In genomic region chr1:163398980-163399379, GRCh38 we compare ENCODE assay signal across 17 cellular contexts.
DNase-seq lines count a peak whose midpoint lies in the region; ATAC-seq and TF ChIP-seq lines count a peak whose summit lies in the region.
"Had no signal": no experiment of that assay in that cellular context is flagged by ENCODE, and none has a peak within 500 bp of the region (broad histone marks: within the 10 kb centered on the region; RNA-seq: fewer than 3 reads in every experiment).

No MANE protein-coding gene starts in this region.

- no peak overlapping the region for H4K5ac ChIP-seq in mesendoderm (ENCODE audit: low read length)

- peaks cover 5% of the 10 kb centered on the region for H3K27me3 Mint-ChIP-seq in GM23338 (ENCODE audit: insufficient read depth, low read depth, poor library complexity)

- DNase-seq in GM23338 (ENCODE audit: low spot score), result no peak
- peak; percentile 52 for DNase-seq in NCI-H1092 treated with DMSO at 0.1 percent for 48 hours (lab: John Stamatoyannopoulos, UW)
- no peak for DNase-seq in mesendoderm
- DNase-seq in T-helper 9 cell, result no peak
- no peak for DNase-seq in SIG-M5 treated with dmso at 0.1 percent for 504 hours (lab: John Stamatoyannopoulos, UW; ENCODE audit: unreplicated experiment)
- DNase-seq: 8988T; ACHN; Calu3; CD4-positive, CD25-positive, alpha-beta regulatory T cell; DMS79; IMR-90 had no signal

- H3K23ac ChIP-seq in mesendoderm (ENCODE audit: low read length), result peak overlapping the region; percentile 3

- H3K27ac ChIP-seq in GM23338 (ENCODE audit: low read depth), result peak overlapping the region; percentile 92; the same call in 1 of the 2 replicates
- peak overlapping the region; percentile 29 for H3K27ac ChIP-seq in cingulate gyrus (ENCODE audit: low read depth, low read length)
- no peak overlapping the region for H3K27ac ChIP-seq in mesendoderm (ENCODE audit: low read depth, low read length)
- H3K27ac ChIP-seq: BLaER1 treated with 17β-estradiol and CSF1 and Interleukin-3, amounts not matched to agents 10 nM and 100 nM had no signal

- H3K9ac ChIP-seq in mesendoderm (ENCODE audit: low read length), result no peak overlapping the region
- H3K9ac ChIP-seq: BLaER1 treated with 17β-estradiol and CSF1 and Interleukin-3, amounts not matched to agents 10 nM and 100 nM had no signal

- no peak overlapping the region for H3K56ac ChIP-seq in mesendoderm (ENCODE audit: low read length)

- H3K27me3 ChIP-seq in GM23338 (ENCODE audit: insufficient read depth) (no peaks in the 10 kb centered on the region), mesendoderm (ENCODE audit: insufficient read depth, low read length, poor library complexity) (no peaks in the 10 kb centered on the region)
- H3K27me3 ChIP-seq: BLaER1 treated with 17β-estradiol and CSF1 and Interleukin-3, amounts not matched to agents 10 nM and 100 nM had no signal

- H3K36me3 ChIP-seq in GM23338 (ENCODE audit: insufficient read depth) (no peaks in the 10 kb centered on the region; the same call in 1 of the 2 replicates), mesendoderm (ENCODE audit: control insufficient read depth, insufficient read depth, low read length) (no peaks in the 10 kb centered on the region)
- H3K36me3 ChIP-seq: BLaER1 treated with 17β-estradiol and CSF1 and Interleukin-3, amounts not matched to agents 10 nM and 100 nM had no signal

- no peak overlapping the region for H2BK120ac ChIP-seq in mesendoderm (ENCODE audit: low read depth, low read length)

- peaks cover 37% of the 10 kb centered on the region for H3K4me1 Mint-ChIP-seq in GM23338
- H3K4me1 Mint-ChIP-seq: CD4-positive, CD25-positive, alpha-beta regulatory T cell had no signal

- peak overlapping the region; percentile 60; the same call in 1 of the 2 replicates for H2AFZ ChIP-seq in GM23338

- H4K20me1 ChIP-seq in GM23338 (replicated peaks; ENCODE audit: insufficient read depth), result no peaks in the 10 kb centered on the region
- H4K20me1 ChIP-seq: BLaER1 treated with 17β-estradiol and CSF1 and Interleukin-3, amounts not matched to agents 10 nM and 100 nM had no signal

- no peaks in the 10 kb centered on the region for H3K79me1 ChIP-seq in mesendoderm (ENCODE audit: low read length)

- H3K4me3 ChIP-seq in GM23338, result no peak overlapping the region
- H3K4me3 ChIP-seq in mesendoderm (ENCODE audit: low read length), result no peak overlapping the region
- H3K4me3 ChIP-seq: BLaER1 treated with 17β-estradiol and CSF1 and Interleukin-3, amounts not matched to agents 10 nM and 100 nM; GM12878 had no signal

- no peak for TF ChIP-seq CTCF in GM23338 (conservative IDR thresholded peaks at IDR 0.05; ENCODE audit: low read depth in 2 of 2)

- H3K4me1 ChIP-seq in GM23338 (ENCODE audit: insufficient read depth), result peaks cover 33% of the 10 kb centered on the region
- H3K4me1 ChIP-seq in mesendoderm (ENCODE audit: control insufficient read depth, low read depth, low read length), result no peaks in the 10 kb centered on the region

- H4K8ac ChIP-seq in mesendoderm (ENCODE audit: low read depth, low read length), result no peak overlapping the region

- peaks cover under 1% of the 10 kb centered on the region; the same call in 2 of the 3 replicates for H3K36me3 Mint-ChIP-seq in GM23338 (ENCODE audit: low read depth)
- H3K36me3 Mint-ChIP-seq: CD4-positive, CD25-positive, alpha-beta regulatory T cell had no signal

- H3K79me2 ChIP-seq in GM23338 (replicated peaks; ENCODE audit: insufficient read depth) (no peaks in the 10 kb centered on the region), mesendoderm (ENCODE audit: control insufficient read depth, insufficient read depth, low read length) (no peaks in the 10 kb centered on the region)

- H3K9me3 Mint-ChIP-seq in GM23338, result peaks cover 3% of the 10 kb centered on the region; the same call in 2 of the 3 replicates

- no peak overlapping the region for H2BK15ac ChIP-seq in mesendoderm (replicated peaks; ENCODE audit: low read depth)

- no peak overlapping the region for H3K18ac ChIP-seq in mesendoderm (ENCODE audit: low read length)

- H3K9me2 ChIP-seq in GM23338 (ENCODE audit: insufficient read depth), result peaks cover 18% of the 10 kb centered on the region; the same call in 1 of the 2 replicates

- H3K4me3 Mint-ChIP-seq in GM23338, result no peak overlapping the region
- H3K4me3 Mint-ChIP-seq: CD4-positive, CD25-positive, alpha-beta regulatory T cell had no signal

- no peaks in the 10 kb centered on the region for H3F3A ChIP-seq in GM23338 (replicated peaks; ENCODE audit: low read depth)

- no peak overlapping the region for H3K27ac Mint-ChIP-seq in GM23338
- H3K27ac Mint-ChIP-seq: CD4-positive, CD25-positive, alpha-beta regulatory T cell had no signal

- no peak overlapping the region for H2BK5ac ChIP-seq in mesendoderm (ENCODE audit: low read length)

- H3K4me2 ChIP-seq in GM23338, result peak overlapping the region; percentile 36; the same call in 1 of the 2 replicates
- H3K4me2 ChIP-seq in mesendoderm (ENCODE audit: low read length), result no peak overlapping the region
- H3K4me2 ChIP-seq: BLaER1 treated with 17β-estradiol and CSF1 and Interleukin-3, amounts not matched to agents 10 nM and 100 nM had no signal

- no CpG with 5 or more reads among the region's 5 CpGs for WGBS in mesendoderm (ENCODE audit: extremely low coverage, insufficient coverage, low lambda C conversion rate)

- ATAC-seq in GM23338 (no peak), GM18502 (IDR thresholded peaks at IDR 0.05; ENCODE audit: poor library complexity, unreplicated experiment) (no peak), GM18907 (IDR thresholded peaks at IDR 0.05; ENCODE audit: unreplicated experiment) (no peak)
- ATAC-seq: GM12878, HCT116 had no signal

- H3K4ac ChIP-seq in mesendoderm (ENCODE audit: low read depth, low read length), result no peak overlapping the region

- H2AK5ac ChIP-seq in mesendoderm (ENCODE audit: low read length), result no peak overlapping the region

TF ChIP-seq in GM23338, 12 proteins besides CTCF, POLR2A, EP300 and RAD21 (continues in another document):
- TF ChIP-seq ZNF462 (CRISPR knock-in tag; IDR thresholded peaks at IDR 0.05), result no peak
- no peak for TF ChIP-seq EZH2phosphoT487 (IDR thresholded peaks at IDR 0.05; ENCODE audit: unreplicated experiment)
- no peak for TF ChIP-seq NANOG (IDR thresholded peaks at IDR 0.05; ENCODE audit: borderline replicate concordance)
- TF ChIP-seq ZNF114 (CRISPR knock-in tag; IDR thresholded peaks at IDR 0.05), result no peak
